21 cellular contexts compared by ENCODE assay signal in genomic region chr2:10402652-10403215, GRCh38. TPM values are rescaled to one million over a fixed set of nuclear protein-coding genes. Genes with fewer than 3 reads are reported as not detected.
A peak's percentile ranks its signal among the peaks of the same experiment; 100 is the strongest.
DNase-seq lines count a peak whose midpoint lies in the region; ATAC-seq, FAIRE-seq and TF ChIP-seq lines count a peak whose summit lies in the region.
"Had no signal": no experiment of that assay in that cellular context is flagged by ENCODE, and none has a peak within 500 bp of the region (broad histone marks: within the 10 kb centered on the region; RNA-seq: fewer than 3 reads in every experiment).

No MANE protein-coding gene starts in this region.

- H2AFZ ChIP-seq in PC-9 (no peak overlapping the region), HepG2 (ENCODE audit: low read length) (no peak overlapping the region)

- peaks cover 33% of the 10 kb centered on the region for H3K36me3 Mint-ChIP-seq in activated CD4-positive, alpha-beta T cell treated with anti-CD3 and anti-CD28 coated beads for 36 hours (ENCODE audit: low read depth)
- H3K36me3 Mint-ChIP-seq in activated CD4-positive, alpha-beta T cell treated with anti-CD3 and anti-CD28 coated beads, Interleukin-2, amount 10 ng/mL, durations not matched to agents 24 days and 14 days (ENCODE audit: low read depth) = peaks cover 33% of the 10 kb centered on the region
- peaks cover 79% of the 10 kb centered on the region for H3K36me3 Mint-ChIP-seq in stimulated activated effector memory CD8-positive, alpha-beta T cell treated with anti-CD3 and anti-CD28 coated beads, Interleukin-12 subunit alpha, Interleukin-12 subunit beta, amount 100 ng/mL, for 72 hours

- no peaks in the 10 kb centered on the region for H3K9me3 Mint-ChIP-seq in activated CD4-positive, alpha-beta T cell treated with anti-CD3 and anti-CD28 coated beads for 36 hours (ENCODE audit: low read depth)
- H3K9me3 Mint-ChIP-seq in activated CD4-positive, alpha-beta T cell treated with anti-CD3 and anti-CD28 coated beads, Interleukin-2, amount 10 ng/mL, durations not matched to agents 24 days and 14 days = no peaks in the 10 kb centered on the region
- H3K9me3 Mint-ChIP-seq in stimulated activated effector memory CD8-positive, alpha-beta T cell treated with anti-CD3 and anti-CD28 coated beads, Interleukin-12 subunit alpha, Interleukin-12 subunit beta, amount 100 ng/mL, for 72 hours = no peaks in the 10 kb centered on the region
- H3K9me3 Mint-ChIP-seq: activated CD4-positive, alpha-beta memory T cell treated with anti-CD3 and anti-CD28 coated beads, Interleukin-2, amount 10 ng/mL, durations not matched to agents 7 days and 5 days; activated naive CD8-positive, alpha-beta T cell treated with anti-CD3 and anti-CD28 coated beads, Interleukin-2, amount 50 U/mL, for 24 hours had no signal

- TF ChIP-seq EP300 in HepG2 (IDR thresholded peaks at IDR 0.05; ENCODE audit: low read depth in 2 of 2, low read length in 2 of 2) = no peak
- TF ChIP-seq EP300 in HepG2 (CRISPR knock-in tag; IDR thresholded peaks at IDR 0.05; ENCODE audit: borderline replicate concordance) = no peak

- peaks cover 66% of the 10 kb centered on the region for H3F3A ChIP-seq in PC-9 (ENCODE audit: insufficient read depth, low read depth)

- H3K9ac ChIP-seq in HepG2 (ENCODE audit: insufficient read depth, low read depth, low read length) = no peak overlapping the region

- CTCF ChIA-PET in activated CD4-positive, alpha-beta T cell treated with anti-CD3 and anti-CD28 coated beads for 36 hours (lab: Charles Lee) = interaction anchor here (1.0 to 1.4 kb wide), 2 partner anchors 54 to 98 kb away, joined by 3 read pairs; no protein-coding TSS in a partner anchor
- CTCF ChIA-PET in PC-9 (lab: Charles Lee) (interaction anchor here (0.6 to 1.3 kb wide), 2 partner anchors 46 to 525 kb away, joined by 5 to 10 read pairs; no protein-coding TSS in a partner anchor), HepG2 (lab: Yijun Ruan, JAX; ENCODE audit: low intra/inter-chr PET ratio, low total read pairs) (no interaction called here)

- H3K79me2 ChIP-seq in PC-9 (ENCODE audit: low read depth) (peaks cover 70% of the 10 kb centered on the region), HepG2 (ENCODE audit: insufficient read depth, low read length) (no peaks in the 10 kb centered on the region)

- intact Hi-C loops in activated CD4-positive, alpha-beta T cell treated with anti-CD3 and anti-CD28 coated beads for 36 hours (cut with DNase I, micrococcal nuclease) = no loop called here
- intact Hi-C loops in activated CD4-positive, alpha-beta T cell treated with anti-CD3 and anti-CD28 coated beads, Interleukin-2, amount 10 ng/mL, durations not matched to agents 24 days and 14 days (cut with micrococcal nuclease) = no loop called here
- intact Hi-C loops in PC-9 (cut with micrococcal nuclease; ENCODE audit: unreplicated experiment) (no loop called here), HepG2 (cut with micrococcal nuclease; ENCODE audit: unreplicated experiment) (loop anchor here (10.0 kb wide), 1 partner anchor 278 kb away; the partner anchor contains the start of gene RRM2)

- BruUV-seq in PC-9 (replicated peaks; lab: Mats Ljungman, UMichigan) (no TSS peak), HepG2 (replicated peaks; lab: Mats Ljungman, UMichigan) (no TSS peak)

- no peaks in the 10 kb centered on the region for H3K27me3 ChIP-seq in PC-9 (ENCODE audit: insufficient read depth, low read depth)
- H3K27me3 ChIP-seq in HepG2 (ENCODE audit: control insufficient read depth in 1 of 2, insufficient read depth in 2 of 2, low read length in 2 of 2) = no peaks in the 10 kb centered on the region
- H3K27me3 ChIP-seq: left lung had no signal

- FAIRE-seq in HepG2 (lab: Jason Lieb, UNC) = peak; percentile 28

- in situ Hi-C loops in HepG2 (cut with HindIII; ENCODE audit: extremely low pct_ligation_motif_present, low pct_unique_long_range_greater_than_20kb) = loop anchor here (5.0 kb wide), 1 partner anchor 35 kb away; no protein-coding TSS in a partner anchor

- no peak for TF ChIP-seq POLR2A in HepG2 (IDR thresholded peaks at IDR 0.05; ENCODE audit: insufficient read depth in 1 of 2, low read depth in 2 of 2, low read length in 2 of 2)

- H4K20me1 ChIP-seq in PC-9 (ENCODE audit: insufficient read depth) = 0 out of 2 replicates have a peak, but pooled peaks cover 9% of the 10 kb centered on the region
- no peaks in the 10 kb centered on the region for H4K20me1 ChIP-seq in HepG2 (ENCODE audit: insufficient read depth, low read length)

- H3K27ac ChIP-seq in PC-9 (peak overlapping the region; percentile 36; the same call in 1 of the 2 replicates), HepG2 (ENCODE audit: extremely low read length, insufficient read depth, low read length) (peak overlapping the region; percentile 5)
- H3K27ac ChIP-seq: 22Rv1 had no signal

- POLR2A ChIA-PET in activated CD4-positive, alpha-beta T cell treated with anti-CD3 and anti-CD28 coated beads for 36 hours (lab: Charles Lee) = interaction anchor here (0.6 kb wide), 1 partner anchor 130 kb away, joined by 3 read pairs; no protein-coding TSS in a partner anchor
- POLR2A ChIA-PET in PC-9 (lab: Charles Lee; ENCODE audit: unreplicated experiment) = interaction anchor here (0.6 kb wide), 1 partner anchor 41 kb away, joined by 5 read pairs; no protein-coding TSS in a partner anchor
- POLR2A ChIA-PET in HepG2 (lab: Yijun Ruan, JAX) = interaction anchor here (1.1 to 2.8 kb wide), 4 partner anchors 10 to 100 kb away, joined by 3 to 18 read pairs (median 7); partner anchors contain the start of gene HPCAL1

- H3K9me3 ChIP-seq in PC-9 (ENCODE audit: insufficient read depth, low read depth) (no peaks in the 10 kb centered on the region), HepG2 (ENCODE audit: low read length) (no peaks in the 10 kb centered on the region)
- H3K9me3 ChIP-seq: left lung had no signal

- peak overlapping the region; percentile 58 for H3K27ac Mint-ChIP-seq in activated CD4-positive, alpha-beta T cell treated with anti-CD3 and anti-CD28 coated beads for 36 hours
- no peak overlapping the region for H3K27ac Mint-ChIP-seq in activated CD4-positive, alpha-beta T cell treated with anti-CD3 and anti-CD28 coated beads, Interleukin-2, amount 10 ng/mL, durations not matched to agents 24 days and 14 days
- H3K27ac Mint-ChIP-seq in stimulated activated effector memory CD8-positive, alpha-beta T cell treated with anti-CD3 and anti-CD28 coated beads, Interleukin-12 subunit alpha, Interleukin-12 subunit beta, amount 100 ng/mL, for 72 hours = peak overlapping the region; percentile 88
- H3K27ac Mint-ChIP-seq: activated CD4-positive, alpha-beta memory T cell treated with anti-CD3 and anti-CD28 coated beads, Interleukin-2, amount 10 ng/mL, durations not matched to agents 7 days and 5 days; activated naive CD8-positive, alpha-beta T cell treated with anti-CD3 and anti-CD28 coated beads, Interleukin-2, amount 50 U/mL, for 24 hours; B cell; immature natural killer cell had no signal

- no peaks in the 10 kb centered on the region for H3K27me3 Mint-ChIP-seq in activated CD4-positive, alpha-beta T cell treated with anti-CD3 and anti-CD28 coated beads for 36 hours
- H3K27me3 Mint-ChIP-seq in activated CD4-positive, alpha-beta T cell treated with anti-CD3 and anti-CD28 coated beads, Interleukin-2, amount 10 ng/mL, durations not matched to agents 24 days and 14 days = no peaks in the 10 kb centered on the region
- H3K27me3 Mint-ChIP-seq: activated CD4-positive, alpha-beta memory T cell treated with anti-CD3 and anti-CD28 coated beads, Interleukin-2, amount 10 ng/mL, durations not matched to agents 7 days and 5 days; B cell had no signal

- peaks cover 7% of the 10 kb centered on the region for H3K36me3 ChIP-seq in PC-9 (ENCODE audit: low read depth)
- H3K36me3 ChIP-seq in HepG2 (replicated peaks in 1 of 2; ENCODE audit: control insufficient read depth in 1 of 2, insufficient read depth in 2 of 2, low read length in 2 of 2) = peaks cover 4 to 6% of the 10 kb centered on the region in 2 experiments; a peak in 3 of 5 replicates

- H3K4me2 ChIP-seq in PC-9 (no peak overlapping the region), HepG2 (ENCODE audit: low read depth, low read length) (no peak overlapping the region)

- H3K9me2 ChIP-seq in PC-9 (ENCODE audit: insufficient read depth) = no peaks in the 10 kb centered on the region

- H3K4me1 Mint-ChIP-seq in activated CD4-positive, alpha-beta T cell treated with anti-CD3 and anti-CD28 coated beads for 36 hours = peaks cover 67% of the 10 kb centered on the region
- H3K4me1 Mint-ChIP-seq in activated CD4-positive, alpha-beta T cell treated with anti-CD3 and anti-CD28 coated beads, Interleukin-2, amount 10 ng/mL, durations not matched to agents 24 days and 14 days = peaks cover 41% of the 10 kb centered on the region
- peaks cover 60% of the 10 kb centered on the region for H3K4me1 Mint-ChIP-seq in stimulated activated effector memory CD8-positive, alpha-beta T cell treated with anti-CD3 and anti-CD28 coated beads, Interleukin-12 subunit alpha, Interleukin-12 subunit beta, amount 100 ng/mL, for 72 hours

- DNase-seq in activated CD4-positive, alpha-beta T cell treated with anti-CD3 and anti-CD28 coated beads for 36 hours = no peak
- no peak for DNase-seq in activated CD4-positive, alpha-beta T cell treated with anti-CD3 and anti-CD28 coated beads, Interleukin-2, amount 10 ng/mL, durations not matched to agents 24 days and 14 days
- no peak for DNase-seq in PC-9
- no peak for DNase-seq in HepG2 (ENCODE audit: low spot score)
- DNase-seq in stimulated activated effector memory CD8-positive, alpha-beta T cell treated with anti-CD3 and anti-CD28 coated beads, Interleukin-12 subunit alpha, Interleukin-12 subunit beta, amount 100 ng/mL, for 72 hours (ENCODE audit: low spot score in 2 of 2) = no peak
- DNase-seq in kidney tubule cell (ENCODE audit: low spot score) = no peak
- DNase-seq in NCI-H526 (lab: John Stamatoyannopoulos, UW) = no peak
- DNase-seq: activated CD4-positive, alpha-beta memory T cell treated with anti-CD3 and anti-CD28 coated beads, Interleukin-2, amount 10 ng/mL, durations not matched to agents 7 days and 5 days; activated CD4-positive, CD25-positive, alpha-beta regulatory T cell; activated gamma-delta T cell treated with Interleukin-2 at 50 U/mL for 16 hours; activated naive CD8-positive, alpha-beta T cell treated with anti-CD3 and anti-CD28 coated beads, Interleukin-2, amount 50 U/mL, for 24 hours; immature natural killer cell; left lung; NCI-H1105; NCI-H2029; NCI-H748 treated with DMSO at 0.1 percent for 48 hours; SIG-M5; stimulated activated CD8-positive, alpha-beta memory T cell treated with anti-CD3 and anti-CD28 coated beads, Interleukin-4, amount 100 ng/mL, for 48 hours had no signal

- no peak for TF ChIP-seq RAD21 in HepG2 (CRISPR knock-in tag; IDR thresholded peaks at IDR 0.05)

- no peak overlapping the region for H3K4me3 Mint-ChIP-seq in activated CD4-positive, alpha-beta T cell treated with anti-CD3 and anti-CD28 coated beads for 36 hours
- no peak overlapping the region for H3K4me3 Mint-ChIP-seq in activated CD4-positive, alpha-beta T cell treated with anti-CD3 and anti-CD28 coated beads, Interleukin-2, amount 10 ng/mL, durations not matched to agents 24 days and 14 days
- no peak overlapping the region for H3K4me3 Mint-ChIP-seq in stimulated activated effector memory CD8-positive, alpha-beta T cell treated with anti-CD3 and anti-CD28 coated beads, Interleukin-12 subunit alpha, Interleukin-12 subunit beta, amount 100 ng/mL, for 72 hours
- H3K4me3 Mint-ChIP-seq: activated CD4-positive, alpha-beta memory T cell treated with anti-CD3 and anti-CD28 coated beads, Interleukin-2, amount 10 ng/mL, durations not matched to agents 7 days and 5 days; activated naive CD8-positive, alpha-beta T cell treated with anti-CD3 and anti-CD28 coated beads, Interleukin-2, amount 50 U/mL, for 24 hours; B cell had no signal

- H3K4me3 ChIP-seq in PC-9 = no peak overlapping the region
- H3K4me3 ChIP-seq in HepG2 (replicated peaks in 1 of 3; ENCODE audit: insufficient read depth in 1 of 3, low read depth in 2 of 3, low read length in 3 of 3) = no peak overlapping the region
- H3K4me3 ChIP-seq: left lung had no signal

- ATAC-seq in activated CD4-positive, alpha-beta T cell treated with anti-CD3 and anti-CD28 coated beads for 36 hours = no peak
- ATAC-seq in HepG2 (no peak), HG02973 (IDR thresholded peaks at IDR 0.05; ENCODE audit: unreplicated experiment) (no peak)
- ATAC-seq in stimulated activated effector memory CD8-positive, alpha-beta T cell treated with anti-CD3 and anti-CD28 coated beads, Interleukin-12 subunit alpha, Interleukin-12 subunit beta, amount 100 ng/mL, for 72 hours = no peak
- ATAC-seq: left lung had no signal

- H3K4me1 ChIP-seq in PC-9 (replicated peaks; ENCODE audit: insufficient read depth) = peaks cover 71% of the 10 kb centered on the region
- H3K4me1 ChIP-seq in HepG2 (ENCODE audit: insufficient read depth, low read length) = peaks cover 44% of the 10 kb centered on the region

- TF ChIP-seq CTCF in PC-9 (conservative IDR thresholded peaks at IDR 0.05) = no peak
- TF ChIP-seq CTCF in HepG2 (CRISPR knock-in tag; IDR thresholded peaks at IDR 0.05) = no peak

- 90% methylated on average over 8 of the region's 8 CpGs for WGBS in HepG2 (ENCODE audit: low lambda C conversion rate)

RNA-seq across cellular contexts. Expression of gene ODC1, which starts 45.4 kb away (rescaled TPM):
- 100 to 1,000 TPM; 158 to 170 TPM for total RNA-seq in activated CD4-positive, alpha-beta T cell treated with anti-CD3 and anti-CD28 coated beads for 36 hours
- total RNA-seq in activated CD4-positive, alpha-beta T cell treated with anti-CD3 and anti-CD28 coated beads, Interleukin-2, amount 10 ng/mL, durations not matched to agents 24 days and 14 days = 267 and 273 TPM in 2 replicates
- total RNA-seq in PC-9 (2021) = 39.9 and 40.5 TPM in 2 replicates
- total RNA-seq in HepG2 (2016; rRNA removed; fragmentation: Illumina TruSeq; extraction: Trizol) = 371 and 422 TPM in 2 replicates
- total RNA-seq in HepG2 (2016; cell fraction: cytosol; rRNA removed; fragmentation: Illumina TruSeq; extraction: Trizol; ENCODE audit: low read depth) = 747 and 845 TPM in 2 replicates
- total RNA-seq in HepG2 (2016; cell fraction: insoluble cytoplasmic fraction; rRNA removed; fragmentation: Illumina TruSeq; extraction: Trizol) = 382 and 405 TPM in 2 replicates
- total RNA-seq in HepG2 (2016; cell fraction: membrane; rRNA removed; fragmentation: Illumina TruSeq; extraction: Trizol) = 1,179 and 1,380 TPM in 2 replicates
- total RNA-seq in HepG2 (2016; cell fraction: nucleus; rRNA removed; fragmentation: Illumina TruSeq; extraction: Trizol) = 154 and 170 TPM in 2 replicates
- 105 and 142 TPM in 2 replicates for polyA plus RNA-seq in HepG2 (2011; rRNA removed)
- polyA plus RNA-seq in HepG2 (2011; cell fraction: cytosol; rRNA removed) = 93.6 and 131 TPM in 2 replicates
- 44.5 and 56.5 TPM in 2 replicates for polyA plus RNA-seq in HepG2 (2011; cell fraction: nucleus; rRNA removed)
- polyA plus RNA-seq in HepG2 (2012) = 108 and 109 TPM in 2 replicates
- 923 and 940 TPM in 2 replicates for polyA plus RNA-seq in HepG2 (2016; cell fraction: cytosol; fragmentation: Illumina TruSeq; extraction: Trizol; ENCODE audit: low read depth)
- 367 and 392 TPM in 2 replicates for polyA plus RNA-seq in HepG2 (2016; cell fraction: insoluble cytoplasmic fraction; fragmentation: Illumina TruSeq; extraction: Trizol; ENCODE audit: low read depth)
- 1,008 and 1,080 TPM in 2 replicates for polyA plus RNA-seq in HepG2 (2016; cell fraction: membrane; fragmentation: Illumina TruSeq; extraction: Trizol; ENCODE audit: low read depth)
- polyA plus RNA-seq in HepG2 (2016; cell fraction: nucleus; fragmentation: Illumina TruSeq; extraction: Trizol; ENCODE audit: insufficient read depth, low read depth) = 235 and 237 TPM in 2 replicates
- 64.0 and 223 TPM in 2 replicates for polyA minus RNA-seq in HepG2 (2011; rRNA and poly(A)+ RNA removed; ENCODE audit: low replicate concordance)
- 53.3 and 58.5 TPM in 2 replicates for polyA minus RNA-seq in HepG2 (2011; cell fraction: cytosol; rRNA and poly(A)+ RNA removed)
- 32.7 and 35.2 TPM in 2 replicates for polyA minus RNA-seq in HepG2 (2011; cell fraction: nucleus; rRNA and poly(A)+ RNA removed)
